Comparison of ENCODE assay signal across 1 cellular context in the genomic region with DNA sequence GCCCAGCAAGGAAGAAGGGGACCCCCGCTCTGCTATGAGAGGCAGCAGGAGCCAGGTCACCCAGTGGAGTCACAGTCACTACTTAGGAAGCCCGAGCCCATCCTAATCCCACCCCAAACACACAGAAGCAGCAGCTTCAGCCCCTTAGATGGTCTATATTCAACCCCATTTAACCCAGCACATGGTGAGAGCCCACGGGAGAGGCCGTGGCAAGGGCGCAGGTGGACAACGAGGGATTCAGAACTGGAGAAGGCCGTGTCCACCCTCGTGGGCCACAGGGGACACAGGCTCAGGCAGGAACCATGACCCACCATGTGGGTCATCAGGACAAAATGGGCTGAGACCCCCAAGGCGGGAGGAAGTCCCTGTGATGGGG.
TF ChIP-seq lines count a peak whose summit lies in the region.

No MANE protein-coding gene starts in this region.

TF ChIP-seq in H1, 55 proteins besides CTCF, POLR2A, EP300 and RAD21:
- TF ChIP-seq E2F6 (IDR thresholded peaks at IDR 0.05) (no peak), BRCA1 (IDR thresholded peaks at IDR 0.05; ENCODE audit: low read depth, low read length) (no peak), BACH1 (IDR thresholded peaks at IDR 0.05; ENCODE audit: low read length) (no peak), JUND (IDR thresholded peaks at IDR 0.05; ENCODE audit: low read length) (no peak)
